33 cellular contexts compared by ENCODE assay signal in the genomic region with DNA sequence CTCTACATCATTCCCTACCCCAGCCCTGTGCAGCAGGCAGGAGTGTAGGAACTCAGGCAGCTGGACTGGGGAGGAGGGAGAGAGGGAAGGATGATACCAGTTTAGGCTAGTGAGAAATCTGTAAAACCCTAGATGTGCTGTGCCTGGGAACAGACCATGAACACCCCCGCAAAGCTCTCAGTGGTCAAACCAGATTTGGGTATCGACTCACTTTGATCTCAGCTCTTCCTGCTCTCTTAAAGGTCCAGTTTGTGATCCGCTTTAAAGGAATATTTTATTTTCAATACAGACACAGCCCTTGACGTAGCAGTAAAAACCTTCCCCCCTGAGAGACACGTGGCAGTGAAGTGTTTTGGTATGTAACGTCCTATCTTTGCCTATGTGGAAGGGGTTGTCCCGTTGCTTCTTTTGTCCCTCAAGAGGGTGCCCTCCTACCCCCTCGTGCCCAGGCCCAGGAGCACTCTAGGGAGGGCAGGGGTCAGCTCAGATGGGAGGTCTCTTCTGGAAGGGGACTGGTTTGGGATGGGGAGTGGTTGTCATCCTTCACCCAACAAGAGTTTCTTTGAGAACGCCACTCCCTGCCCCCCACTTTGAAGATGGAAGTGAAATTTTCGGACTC. TPM values are rescaled to one million over a fixed set of nuclear protein-coding genes. Genes with fewer than 3 reads are reported as not detected.
DNase-seq lines count a peak whose midpoint lies in the region; ATAC-seq and TF ChIP-seq lines count a peak whose summit lies in the region.
"Had no signal": no experiment of that assay in that cellular context is flagged by ENCODE, and none has a peak within 500 bp of the region (broad histone marks: within the 10 kb centered on the region; RNA-seq: fewer than 3 reads in every experiment).

No MANE protein-coding gene starts in this region.

- H3K27me3 Mint-ChIP-seq in neural crest cell (ENCODE audit: low read depth) (peaks cover 14% of the 10 kb centered on the region), type B pancreatic cell (peaks cover 15% of the 10 kb centered on the region)
- no peaks in the 10 kb centered on the region for H3K27me3 Mint-ChIP-seq in activated naive CD4-positive, alpha-beta T cell treated with anti-CD3 and anti-CD28 coated beads for 36 hours (ENCODE audit: low read depth)
- H3K27me3 Mint-ChIP-seq in activated naive CD4-positive, alpha-beta T cell treated with anti-CD3 and anti-CD28 coated beads, Interleukin-2, amount 10 ng/mL, durations not matched to agents 7 days and 5 days = no peaks in the 10 kb centered on the region
- H3K27me3 Mint-ChIP-seq: activated T-cell treated with anti-CD3 and anti-CD28 coated beads, Interleukin-2, amount 50 U/mL, for 24 hours; natural killer cell treated with Interleukin-12 subunit alpha and Interleukin-12 subunit beta and Interleukin-15 and Interleukin-18, amount 100 ng/mL, for 72 hours; T-helper 17 cell had no signal

- ATAC-seq in Panc1 (no peak), GM21723 (IDR thresholded peaks at IDR 0.05; ENCODE audit: unreplicated experiment) (no peak)
- ATAC-seq: K562; natural killer cell treated with Interleukin-12 subunit alpha and Interleukin-12 subunit beta and Interleukin-15 and Interleukin-18, amount 100 ng/mL, for 72 hours; PC-3; right lobe of liver; T-helper 17 cell had no signal

- BruUV-seq in Panc1 (replicated peaks; lab: Mats Ljungman, UMichigan) = no TSS peak

- DNase-seq in Panc1 (ENCODE audit: low read depth, low spot score) (no peak), fibroblast of peridontal ligament (ENCODE audit: extremely low read depth) (peak; percentile 28), neural crest cell (ENCODE audit: low read depth, low spot score) (no peak), type B pancreatic cell (ENCODE audit: extremely low spot score, unreplicated experiment) (no peak), NAMALWA (ENCODE audit: low spot score) (no peak)
- DNase-seq in activated naive CD4-positive, alpha-beta T cell treated with anti-CD3 and anti-CD28 coated beads for 36 hours = no peak
- no peak for DNase-seq in activated naive CD4-positive, alpha-beta T cell treated with anti-CD3 and anti-CD28 coated beads, Interleukin-2, amount 10 ng/mL, durations not matched to agents 7 days and 5 days
- DNase-seq: activated T-cell treated with anti-CD3 and anti-CD28 coated beads, Interleukin-2, amount 50 U/mL, for 24 hours; Calu3; cortex of kidney; DND-41; effector memory CD4-positive, alpha-beta T cell; foreskin fibroblast; GF-D8; GM23248; heart right ventricle; NCI-H1092 treated with DMSO at 0.1 percent for 48 hours; NCI-H187; NCI-H2171; NCI-H524; PC-3; stimulated activated CD4-positive, alpha-beta T cell treated with anti-CD3 and anti-CD28 coated beads, Interleukin-4, amount 100 ng/mL, for 4 hours; T-helper 17 cell; trophoblast cell had no signal

- H3K4me3 Mint-ChIP-seq in neural crest cell = peak overlapping the region; percentile 39
- no peak overlapping the region for H3K4me3 Mint-ChIP-seq in type B pancreatic cell
- H3K4me3 Mint-ChIP-seq in activated naive CD4-positive, alpha-beta T cell treated with anti-CD3 and anti-CD28 coated beads for 36 hours = no peak overlapping the region
- H3K4me3 Mint-ChIP-seq in activated naive CD4-positive, alpha-beta T cell treated with anti-CD3 and anti-CD28 coated beads, Interleukin-2, amount 10 ng/mL, durations not matched to agents 7 days and 5 days = no peak overlapping the region
- H3K4me3 Mint-ChIP-seq: activated T-cell treated with anti-CD3 and anti-CD28 coated beads, Interleukin-2, amount 50 U/mL, for 24 hours; natural killer cell treated with Interleukin-12 subunit alpha and Interleukin-12 subunit beta and Interleukin-15 and Interleukin-18, amount 100 ng/mL, for 72 hours; T-helper 17 cell had no signal

- H3K4me1 Mint-ChIP-seq in neural crest cell (peaks cover 42% of the 10 kb centered on the region), type B pancreatic cell (ENCODE audit: unreplicated experiment) (peaks cover 27% of the 10 kb centered on the region)
- H3K4me1 Mint-ChIP-seq in activated naive CD4-positive, alpha-beta T cell treated with anti-CD3 and anti-CD28 coated beads for 36 hours (ENCODE audit: low read depth) = no peaks in the 10 kb centered on the region
- H3K4me1 Mint-ChIP-seq in activated naive CD4-positive, alpha-beta T cell treated with anti-CD3 and anti-CD28 coated beads, Interleukin-2, amount 10 ng/mL, durations not matched to agents 7 days and 5 days = no peaks in the 10 kb centered on the region

- H3K27ac Mint-ChIP-seq in neural crest cell (ENCODE audit: unreplicated experiment) (no peak overlapping the region), type B pancreatic cell (peak overlapping the region; percentile 15)
- no peak overlapping the region for H3K27ac Mint-ChIP-seq in activated naive CD4-positive, alpha-beta T cell treated with anti-CD3 and anti-CD28 coated beads for 36 hours
- no peak overlapping the region for H3K27ac Mint-ChIP-seq in activated naive CD4-positive, alpha-beta T cell treated with anti-CD3 and anti-CD28 coated beads, Interleukin-2, amount 10 ng/mL, durations not matched to agents 7 days and 5 days
- H3K27ac Mint-ChIP-seq: activated T-cell treated with anti-CD3 and anti-CD28 coated beads, Interleukin-2, amount 50 U/mL, for 24 hours; natural killer cell treated with Interleukin-12 subunit alpha and Interleukin-12 subunit beta and Interleukin-15 and Interleukin-18, amount 100 ng/mL, for 72 hours; T-helper 17 cell had no signal

- intact Hi-C loops in Panc1 (cut with micrococcal nuclease; ENCODE audit: unreplicated experiment) = no loop called here
- intact Hi-C loops in activated naive CD4-positive, alpha-beta T cell treated with anti-CD3 and anti-CD28 coated beads for 36 hours (cut with micrococcal nuclease) = no loop called here

- H3K36me3 ChIP-seq in Panc1 (ENCODE audit: control insufficient read depth, insufficient read depth, low read length) = no peaks in the 10 kb centered on the region
- H3K36me3 ChIP-seq: heart right ventricle, right lobe of liver had no signal

- H3K9me3 Mint-ChIP-seq in neural crest cell (no peaks in the 10 kb centered on the region), type B pancreatic cell (no peaks in the 10 kb centered on the region)
- no peaks in the 10 kb centered on the region for H3K9me3 Mint-ChIP-seq in activated naive CD4-positive, alpha-beta T cell treated with anti-CD3 and anti-CD28 coated beads for 36 hours
- no peaks in the 10 kb centered on the region for H3K9me3 Mint-ChIP-seq in activated naive CD4-positive, alpha-beta T cell treated with anti-CD3 and anti-CD28 coated beads, Interleukin-2, amount 10 ng/mL, durations not matched to agents 7 days and 5 days
- H3K9me3 Mint-ChIP-seq: activated T-cell treated with anti-CD3 and anti-CD28 coated beads, Interleukin-2, amount 50 U/mL, for 24 hours; natural killer cell treated with Interleukin-12 subunit alpha and Interleukin-12 subunit beta and Interleukin-15 and Interleukin-18, amount 100 ng/mL, for 72 hours had no signal

- no peaks in the 10 kb centered on the region for H3K9me3 ChIP-seq in Panc1 (ENCODE audit: control insufficient read depth, insufficient read depth, low read depth, low read length)
- H3K9me3 ChIP-seq: heart right ventricle, right lobe of liver had no signal

- peak overlapping the region; percentile 20; the same call in 1 of the 2 replicates for H3K27ac ChIP-seq in Panc1 (ENCODE audit: low read length)
- H3K27ac ChIP-seq: C4-2B, GM23248, parathyroid adenoma, right lobe of liver, SK-N-MC had no signal

- H3K4me1 ChIP-seq in Panc1 (ENCODE audit: control insufficient read depth, insufficient read depth, low read length) = peaks cover 6% of the 10 kb centered on the region; the same call in 1 of the 2 replicates
- H3K4me1 ChIP-seq: parathyroid adenoma, right lobe of liver had no signal

- in situ Hi-C loops in Panc1 (cut with HindIII; ENCODE audit: low pct_unique_long_range_greater_than_20kb, low sequenced_read_pairs) = no loop called here

- POLR2A ChIA-PET in Panc1 (lab: Charles Lee) = no interaction called here

- TF ChIP-seq CTCF in Panc1 (IDR thresholded peaks at IDR 0.05) (no peak), neural crest cell (conservative IDR thresholded peaks at IDR 0.05) (no peak), type B pancreatic cell (conservative IDR thresholded peaks at IDR 0.05) (no peak)

- CTCF ChIA-PET in Panc1 (lab: Charles Lee) = interaction anchor here (0.5 kb wide), 1 partner anchor 12 kb away, joined by 6 read pairs; no protein-coding TSS in a partner anchor
- CTCF ChIA-PET in activated naive CD4-positive, alpha-beta T cell treated with anti-CD3 and anti-CD28 coated beads for 36 hours (lab: Charles Lee) = no interaction called here
- CTCF ChIA-PET in activated naive CD4-positive, alpha-beta T cell treated with anti-CD3 and anti-CD28 coated beads, Interleukin-2, amount 10 ng/mL, durations not matched to agents 7 days and 5 days (lab: Charles Lee) = interaction anchor here (0.8 to 1.2 kb wide), 2 partner anchors 11 to 380 kb away, joined by 3 read pairs; no protein-coding TSS in a partner anchor

- no peaks in the 10 kb centered on the region for H3K27me3 ChIP-seq in Panc1 (ENCODE audit: control insufficient read depth, insufficient read depth, low read length)
- H3K27me3 ChIP-seq: heart right ventricle, right lobe of liver had no signal

- no peak overlapping the region for H3K4me3 ChIP-seq in Panc1 (ENCODE audit: low read depth in 2 of 2, low read length in 2 of 2)
- H3K4me3 ChIP-seq: GM23248, heart right ventricle, K562, lung, right lobe of liver, SK-N-MC had no signal

- H3K36me3 Mint-ChIP-seq in neural crest cell (ENCODE audit: low read depth) (no peaks in the 10 kb centered on the region), type B pancreatic cell (peaks cover 4% of the 10 kb centered on the region)
- no peaks in the 10 kb centered on the region for H3K36me3 Mint-ChIP-seq in activated naive CD4-positive, alpha-beta T cell treated with anti-CD3 and anti-CD28 coated beads for 36 hours (ENCODE audit: low read depth)
- no peaks in the 10 kb centered on the region for H3K36me3 Mint-ChIP-seq in activated naive CD4-positive, alpha-beta T cell treated with anti-CD3 and anti-CD28 coated beads, Interleukin-2, amount 10 ng/mL, durations not matched to agents 7 days and 5 days
- H3K36me3 Mint-ChIP-seq: natural killer cell treated with Interleukin-12 subunit alpha and Interleukin-12 subunit beta and Interleukin-15 and Interleukin-18, amount 100 ng/mL, for 72 hours had no signal

RNA-seq across cellular contexts. Expression of a gene that starts 19.3 kb away (rescaled TPM):
- 35.6 TPM for total RNA-seq in Panc1 (2021; ENCODE audit: unreplicated experiment)
- polyA plus RNA-seq in Panc1 (2012; ENCODE audit: insufficient read length) = 30.7 TPM
- total RNA-seq in neural crest cell = 16.1 and 18.7 TPM in 2 replicates
- total RNA-seq in type B pancreatic cell (ENCODE audit: low replicate concordance) = 8.7 and 55.9 TPM in 2 replicates
- not detected for total RNA-seq in activated naive CD4-positive, alpha-beta T cell treated with anti-CD3 and anti-CD28 coated beads for 36 hours
- polyA plus RNA-seq: K562, keratinocyte had no signal
